9 cellular contexts compared by ENCODE assay signal in the genomic region with DNA sequence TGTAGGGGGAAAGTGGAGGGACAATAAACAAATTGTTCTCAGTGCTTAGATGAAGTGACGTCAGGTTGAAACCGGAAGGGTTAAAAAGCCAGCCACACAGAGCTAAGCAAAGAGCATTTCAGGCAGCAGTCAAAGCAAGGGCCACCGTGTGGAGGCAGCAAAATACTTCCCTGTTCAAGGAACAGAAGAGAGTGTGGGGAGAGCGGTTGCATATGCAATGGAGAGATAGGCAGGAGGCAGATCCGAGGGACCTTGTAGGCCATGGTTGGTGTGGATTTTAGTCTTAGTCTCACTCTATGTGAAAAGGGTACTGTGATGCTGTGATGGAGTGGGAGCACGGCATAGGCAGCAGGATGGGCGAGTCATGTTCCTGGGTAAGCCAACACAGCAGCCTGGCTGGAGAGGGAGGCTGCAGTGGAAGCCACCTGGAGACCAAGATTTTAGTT. TPM values are rescaled to one million over a fixed set of nuclear protein-coding genes. Genes with fewer than 3 reads are reported as not detected.
DNase-seq lines count a peak whose midpoint lies in the region; TF ChIP-seq lines count a peak whose summit lies in the region.
"Had no signal": no experiment of that assay in that cellular context is flagged by ENCODE, and none has a peak within 500 bp of the region (broad histone marks: within the 10 kb centered on the region; RNA-seq: fewer than 3 reads in every experiment).

No MANE protein-coding gene starts in this region.

- TF ChIP-seq EP300 in sigmoid colon (IDR thresholded peaks at IDR 0.05) = no peak

- DNase-seq in Ammon's horn (ENCODE audit: low spot score) = peak; percentile 79
- DNase-seq in GM20000 (ENCODE audit: low spot score) = peak; percentile 59
- peak; percentile 60 for DNase-seq in UCSD-AML1 (lab: John Stamatoyannopoulos, UW; ENCODE audit: unreplicated experiment)
- peak in 37 of 42 donors; percentile 25 to 80 (median 51) for DNase-seq in head of caudate nucleus
- DNase-seq in SW 1271 (lab: John Stamatoyannopoulos, UW) = no peak
- DNase-seq in sigmoid colon = no peak
- no peak for DNase-seq in activated CD8-positive, alpha-beta memory T cell treated with anti-CD3 and anti-CD28 coated beads for 24 hours
- no peak for DNase-seq in SKM-1 (lab: John Stamatoyannopoulos, UW; ENCODE audit: unreplicated experiment)
- DNase-seq: DND-41 had no signal

- 18 to 36% methylated on average over 7 of the region's 7 CpGs for WGBS in sigmoid colon, 2 donors

- TF ChIP-seq CTCF in GM20000 (IDR thresholded peaks at IDR 0.05; ENCODE audit: extremely low read depth, missing control alignments) = no peak
- no peak for TF ChIP-seq CTCF in sigmoid colon (IDR thresholded peaks at IDR 0.05)

- no peak overlapping the region for H3K27ac ChIP-seq in sigmoid colon

- no peaks in the 10 kb centered on the region for H3K36me3 ChIP-seq in sigmoid colon

- no peak overlapping the region for H3K4me3 ChIP-seq in sigmoid colon

- peaks cover 0 to 15% (median 14%) of the 10 kb centered on the region in 4 donors for H3K4me1 ChIP-seq in sigmoid colon

- intact Hi-C loops in head of caudate nucleus (cut with DNase I) = no loop called here
- intact Hi-C loops in sigmoid colon (cut with DNase I) = no loop called here

- no peaks in the 10 kb centered on the region for H3K27me3 ChIP-seq in sigmoid colon

- no peaks in the 10 kb centered on the region for H3K9me3 ChIP-seq in sigmoid colon

- no peak for TF ChIP-seq POLR2A in sigmoid colon (IDR thresholded peaks at IDR 0.05)

RNA-seq across cellular contexts. Expression of a gene that starts 3.8 kb away (rescaled TPM):
- total RNA-seq in sigmoid colon = 10 to 100 TPM; 16.0 to 22.5 (median 21.1) TPM
- 10 to 100 TPM; 22.4 to 27.7 (median 22.8) TPM for polyA plus RNA-seq in sigmoid colon

RNA-seq across cellular contexts. Expression of a gene that starts 45.2 kb away (rescaled TPM):
- total RNA-seq in sigmoid colon = 10 to 100 TPM; 72.1 to 96.1 (median 76.5) TPM
- 10 to 100 TPM; 15.6 to 17.3 (median 16.5) TPM for polyA plus RNA-seq in sigmoid colon

Comparison
In these comparisons a context has a peak if more than half of its experiments do, and no peak if none do; other contexts are left out.
1. DNase-seq: peak in Ammon's horn (single experiment), GM20000 (single experiment), UCSD-AML1 (single experiment) and head of caudate nucleus (37 of 42); none in SW 1271 (0 of 2), sigmoid colon (single experiment), activated CD8-positive, alpha-beta memory T cell treated with anti-CD3 and anti-CD28 coated beads for 24 hours (single experiment) and SKM-1 (single experiment).